2 cellular contexts compared by ENCODE assay signal in genomic region chr7:114086906-114087651, GRCh38.
TF ChIP-seq lines count a peak whose summit lies in the region.

No MANE protein-coding gene starts in this region.

TF ChIP-seq in SK-N-SH, 30 proteins besides CTCF, POLR2A, EP300 and RAD21 (continued from another document):
- TF ChIP-seq, protein P1, sequence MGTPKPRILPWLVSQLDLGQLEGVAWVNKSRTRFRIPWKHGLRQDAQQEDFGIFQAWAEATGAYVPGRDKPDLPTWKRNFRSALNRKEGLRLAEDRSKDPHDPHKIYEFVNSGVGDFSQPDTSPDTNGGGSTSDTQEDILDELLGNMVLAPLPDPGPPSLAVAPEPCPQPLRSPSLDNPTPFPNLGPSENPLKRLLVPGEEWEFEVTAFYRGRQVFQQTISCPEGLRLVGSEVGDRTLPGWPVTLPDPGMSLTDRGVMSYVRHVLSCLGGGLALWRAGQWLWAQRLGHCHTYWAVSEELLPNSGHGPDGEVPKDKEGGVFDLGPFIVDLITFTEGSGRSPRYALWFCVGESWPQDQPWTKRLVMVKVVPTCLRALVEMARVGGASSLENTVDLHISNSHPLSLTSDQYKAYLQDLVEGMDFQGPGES (IDR thresholded peaks at IDR 0.05; ENCODE audit: low read depth, low read length): no peak
- no peak for TF ChIP-seq NFIC (IDR thresholded peaks at IDR 0.05; ENCODE audit: borderline replicate concordance)
TF ChIP-seq in SK-N-SH: peak in this region for 0.

TF ChIP-seq in SK-N-SH treated with all-trans-retinoic acid at 6 μM for 48 hours, 23 proteins besides CTCF, POLR2A, EP300 and RAD21 (continued from another document):
- TF ChIP-seq, protein P2, sequence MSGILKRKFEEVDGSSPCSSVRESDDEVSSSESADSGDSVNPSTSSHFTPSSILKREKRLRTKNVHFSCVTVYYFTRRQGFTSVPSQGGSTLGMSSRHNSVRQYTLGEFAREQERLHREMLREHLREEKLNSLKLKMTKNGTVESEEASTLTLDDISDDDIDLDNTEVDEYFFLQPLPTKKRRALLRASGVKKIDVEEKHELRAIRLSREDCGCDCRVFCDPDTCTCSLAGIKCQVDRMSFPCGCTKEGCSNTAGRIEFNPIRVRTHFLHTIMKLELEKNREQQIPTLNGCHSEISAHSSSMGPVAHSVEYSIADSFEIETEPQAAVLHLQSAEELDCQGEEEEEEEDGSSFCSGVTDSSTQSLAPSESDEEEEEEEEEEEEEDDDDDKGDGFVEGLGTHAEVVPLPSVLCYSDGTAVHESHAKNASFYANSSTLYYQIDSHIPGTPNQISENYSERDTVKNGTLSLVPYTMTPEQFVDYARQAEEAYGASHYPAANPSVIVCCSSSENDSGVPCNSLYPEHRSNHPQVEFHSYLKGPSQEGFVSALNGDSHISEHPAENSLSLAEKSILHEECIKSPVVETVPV (CRISPR knock-in tag; IDR thresholded peaks at IDR 0.05): no peak
- TF ChIP-seq TSHZ2 (CRISPR knock-in tag; IDR thresholded peaks at IDR 0.05): no peak
- no peak for TF ChIP-seq POU6F1 (CRISPR knock-in tag; IDR thresholded peaks at IDR 0.05; ENCODE audit: borderline replicate concordance, low read depth)
- no peak for TF ChIP-seq GLIS3 (CRISPR knock-in tag; IDR thresholded peaks at IDR 0.05)
- no peak for TF ChIP-seq BACH2 (CRISPR knock-in tag; IDR thresholded peaks at IDR 0.05; ENCODE audit: borderline replicate concordance)
- TF ChIP-seq ZNF8 (CRISPR knock-in tag; IDR thresholded peaks at IDR 0.05): no peak
- no peak for TF ChIP-seq ZNF565 (CRISPR knock-in tag; conservative IDR thresholded peaks at IDR 0.05; ENCODE audit: low read depth)
- no peak for TF ChIP-seq ZNF70 (CRISPR knock-in tag; IDR thresholded peaks at IDR 0.05)
- TF ChIP-seq SNAI2 (CRISPR knock-in tag; IDR thresholded peaks at IDR 0.05): no peak
- no peak for TF ChIP-seq ZFP30 (CRISPR knock-in tag; IDR thresholded peaks at IDR 0.05)
- no peak for TF ChIP-seq ZC3H10 (CRISPR knock-in tag; IDR thresholded peaks at IDR 0.05)
